Comparison of ENCODE assay signal across 17 cellular contexts in the genomic region with DNA sequence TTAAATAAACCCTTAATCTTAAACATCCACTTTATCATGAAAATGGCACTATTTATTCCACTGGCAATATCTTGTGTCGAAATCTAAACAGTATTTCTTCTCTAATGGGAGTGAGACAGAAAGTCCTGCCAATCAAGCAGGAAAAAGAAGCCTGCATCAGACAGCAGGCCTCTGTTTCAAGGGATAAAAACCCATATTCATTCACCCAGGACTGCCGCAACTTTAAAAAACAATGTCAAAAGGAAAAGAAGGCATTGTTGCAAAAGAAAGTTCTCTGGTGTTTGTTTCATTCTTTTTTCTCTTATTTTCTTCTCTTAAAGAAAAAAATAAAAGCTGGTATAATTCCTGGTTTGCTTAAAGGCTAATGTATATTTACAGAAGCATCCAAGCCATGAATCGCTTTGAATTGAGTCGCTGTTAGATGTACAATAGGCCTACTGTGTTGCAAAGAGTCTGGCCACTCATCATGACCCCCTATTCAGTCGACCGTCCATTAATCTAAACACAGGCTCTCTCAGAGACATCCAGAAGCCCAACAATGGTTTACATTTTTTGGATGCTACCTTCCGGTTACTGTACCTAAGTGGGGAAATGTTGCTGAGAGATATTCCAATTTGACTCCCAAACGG. TPM values are rescaled to one million over a fixed set of nuclear protein-coding genes. Genes with fewer than 3 reads are reported as not detected.
A peak's percentile ranks its signal among the peaks of the same experiment; 100 is the strongest.
DNase-seq lines count a peak whose midpoint lies in the region; ATAC-seq, FAIRE-seq and TF ChIP-seq lines count a peak whose summit lies in the region.
"Had no signal": no experiment of that assay in that cellular context is flagged by ENCODE, and none has a peak within 500 bp of the region (broad histone marks: within the 10 kb centered on the region; RNA-seq: fewer than 3 reads in every experiment).

No MANE protein-coding gene starts in this region.

- no peak for TF ChIP-seq EP300 in GM12878 (IDR thresholded peaks at IDR 0.05; ENCODE audit: borderline replicate concordance in 1 of 2, control insufficient read depth in 1 of 2, low read depth in 2 of 2, low read length in 2 of 2)

- BruUV-seq in GM12878 (replicated peaks; lab: Mats Ljungman, UMichigan), result no TSS peak

- TF ChIP-seq CTCF in GM12878 (IDR thresholded peaks at IDR 0.05 in 2 of 3, conservative IDR thresholded peaks at IDR 0.05 in 1 of 3; ENCODE audit: control insufficient read depth in 2 of 3, extremely low read depth in 1 of 3, insufficient read depth in 1 of 3, low read depth in 3 of 3, low read length in 3 of 3), result no peak
- TF ChIP-seq CTCF in ascending aorta (IDR thresholded peaks at IDR 0.05), result no peak

- RAD21 ChIA-PET in GM12878 (lab: Charles Lee; ENCODE audit: unreplicated experiment), result interaction anchor here (0.7 to 1.1 kb wide), 3 partner anchors 16 to 454 kb away, joined by 3 to 4 read pairs (median 3); no protein-coding TSS in a partner anchor

- no peaks in the 10 kb centered on the region for H3K9me3 Mint-ChIP-seq in activated CD4-positive, alpha-beta T cell treated with anti-CD3 and anti-CD28 coated beads, Interleukin-2, amount 10 ng/mL, durations not matched to agents 7 days and 5 days
- H3K9me3 Mint-ChIP-seq: activated B cell treated with CpG ODN at 0.5 μM for 24 hours; activated naive CD8-positive, alpha-beta T cell treated with anti-CD3 and anti-CD28 coated beads, Interleukin-2, amount 50 U/mL, for 24 hours; central memory CD8-positive, alpha-beta T cell; T-helper 1 cell treated with Interleukin-12 subunit alpha and Interleukin-12 subunit beta and Interleukin-4 antibody, amounts not matched to agents 30 μg/mL and 1 μg/mL, for 36 hours had no signal

- H4K20me1 ChIP-seq in Karpas-422 (ENCODE audit: insufficient read depth, low read depth, low read length) (no peaks in the 10 kb centered on the region), GM12878 (ENCODE audit: control insufficient read depth, insufficient read depth) (no peaks in the 10 kb centered on the region)

- POLR2A ChIA-PET in GM12878 (lab: Charles Lee), result no interaction called here
- POLR2A ChIA-PET in activated CD4-positive, alpha-beta T cell treated with anti-CD3 and anti-CD28 coated beads, Interleukin-2, amount 10 ng/mL, durations not matched to agents 7 days and 5 days (lab: Charles Lee), result no interaction called here

- no peak for FAIRE-seq in GM12878 (lab: Jason Lieb, UNC)

- intact Hi-C loops in GM12878 (cut with micrococcal nuclease; ENCODE audit: unreplicated experiment), result loop anchor here (1.0 to 5.0 kb wide), 5 partner anchors 94 to 1331 kb away; no protein-coding TSS in a partner anchor
- intact Hi-C loops in left ventricle myocardium superior (cut with micrococcal nuclease), result no loop called here
- intact Hi-C loops in ascending aorta (cut with DNase I), result loop anchor here (5.0 kb wide), 1 partner anchor 1334 kb away; no protein-coding TSS in a partner anchor

- in situ Hi-C loops in GM12878 (cut with MboI), result no loop called here

- H3K9me3 ChIP-seq in Karpas-422 (ENCODE audit: low read length) (no peaks in the 10 kb centered on the region), GM12878 (replicated peaks; ENCODE audit: control insufficient read depth, insufficient read depth, low read length) (no peaks in the 10 kb centered on the region), ascending aorta (no peaks in the 10 kb centered on the region)
- H3K9me3 ChIP-seq: BE2C, tibial artery had no signal

- ATAC-seq in GM12878, result no peak
- no peak for ATAC-seq in left ventricle myocardium superior
- ATAC-seq: activated naive CD8-positive, alpha-beta T cell treated with anti-CD3 and anti-CD28 coated beads, Interleukin-2, amount 50 U/mL, for 24 hours had no signal

- DNase-seq in Karpas-422 (no peak), GM12878 (ENCODE audit: low read depth, low spot score) (no peak), retina (peak; percentile 3), left ventricle myocardium superior (no peak), ascending aorta (ENCODE audit: low spot score in 2 of 2) (no peak)
- DNase-seq in central memory CD4-positive, alpha-beta T cell, result no peak
- DNase-seq in activated CD4-positive, alpha-beta T cell treated with anti-CD3 and anti-CD28 coated beads, Interleukin-2, amount 10 ng/mL, durations not matched to agents 7 days and 5 days, result no peak
- DNase-seq: activated B cell treated with CpG ODN at 0.5 μM for 24 hours, NCI-H1417 treated with DMSO at 0.1 percent for 48 hours had no signal

- TF ChIP-seq RAD21 in GM12878 (IDR thresholded peaks at IDR 0.05; ENCODE audit: insufficient read depth, low read depth, low read length), result no peak

- peaks cover 7% of the 10 kb centered on the region for H3K27me3 Mint-ChIP-seq in activated CD4-positive, alpha-beta T cell treated with anti-CD3 and anti-CD28 coated beads, Interleukin-2, amount 10 ng/mL, durations not matched to agents 7 days and 5 days

- H3K36me3 ChIP-seq in Karpas-422 (ENCODE audit: insufficient read depth, low read length), result no peaks in the 10 kb centered on the region
- H3K36me3 ChIP-seq in GM12878 (ENCODE audit: control insufficient read depth in 2 of 2, insufficient read depth in 2 of 2, low read length in 1 of 2), result no peaks in the 10 kb centered on the region
- H3K36me3 ChIP-seq in ascending aorta, result no peaks in the 10 kb centered on the region
- H3K36me3 ChIP-seq: BE2C, tibial artery had no signal

- no peaks in the 10 kb centered on the region for H3K9me2 ChIP-seq in Karpas-422 (replicated peaks; ENCODE audit: insufficient read depth, low read length)

- no peak overlapping the region for H2AFZ ChIP-seq in Karpas-422 (ENCODE audit: low read length)
- peak overlapping the region; percentile 28; the same call in 1 of the 2 replicates for H2AFZ ChIP-seq in GM12878 (ENCODE audit: control insufficient read depth, low read depth, low read length)

- 66% methylated on average over 8 of the region's 8 CpGs for WGBS in GM12878 (ENCODE audit: insufficient coverage, insufficient replicate concordance, low lambda C conversion rate, missing lambda C conversion rate)

- H3K4me3 Mint-ChIP-seq in activated CD4-positive, alpha-beta T cell treated with anti-CD3 and anti-CD28 coated beads, Interleukin-2, amount 10 ng/mL, durations not matched to agents 7 days and 5 days, result no peak overlapping the region
- H3K4me3 Mint-ChIP-seq: activated naive CD8-positive, alpha-beta T cell treated with anti-CD3 and anti-CD28 coated beads, Interleukin-2, amount 50 U/mL, for 24 hours; central memory CD8-positive, alpha-beta T cell; T-helper 1 cell treated with Interleukin-12 subunit alpha and Interleukin-12 subunit beta and Interleukin-4 antibody, amounts not matched to agents 30 μg/mL and 1 μg/mL, for 36 hours had no signal

- H3K27me3 ChIP-seq in Karpas-422 (ENCODE audit: low read length), result no peaks in the 10 kb centered on the region
- H3K27me3 ChIP-seq in GM12878 (replicated peaks in 1 of 2; ENCODE audit: control insufficient read depth in 2 of 2, insufficient read depth in 2 of 2, low read length in 1 of 2), result no peaks in the 10 kb centered on the region
- no peaks in the 10 kb centered on the region for H3K27me3 ChIP-seq in layer of hippocampus (ENCODE audit: control insufficient read depth, insufficient read depth, low read length)
- H3K27me3 ChIP-seq in ascending aorta, result no peaks in the 10 kb centered on the region
- H3K27me3 ChIP-seq: BE2C had no signal

- CTCF ChIA-PET in GM12878 (lab: Yijun Ruan, JAX), result interaction anchor here (0.7 to 1.8 kb wide), 23 partner anchors 8 to 1323 kb away, joined by 3 to 10 read pairs (median 3); no protein-coding TSS in a partner anchor
- CTCF ChIA-PET in activated CD4-positive, alpha-beta T cell treated with anti-CD3 and anti-CD28 coated beads, Interleukin-2, amount 10 ng/mL, durations not matched to agents 7 days and 5 days (lab: Charles Lee), result interaction anchor here (1.3 kb wide), 1 partner anchor 11 kb away, joined by 3 read pairs; no protein-coding TSS in a partner anchor

- no peak overlapping the region for H3K4me3 ChIP-seq in Karpas-422 (ENCODE audit: low read length)
- no peak overlapping the region for H3K4me3 ChIP-seq in GM12878
- H3K4me3 ChIP-seq in ascending aorta, result peak overlapping the region in 1 of 2 donors; percentile 43

- no peaks in the 10 kb centered on the region for H3K79me2 ChIP-seq in Karpas-422 (ENCODE audit: low read length)
- H3K79me2 ChIP-seq in GM12878 (ENCODE audit: control insufficient read depth, insufficient read depth, low read length), result no peaks in the 10 kb centered on the region

- peak overlapping the region; percentile 24 for H3K4me2 ChIP-seq in Karpas-422 (ENCODE audit: low read depth, low read length, poor library complexity, severe bottlenecking)
- no peak overlapping the region for H3K4me2 ChIP-seq in GM12878 (ENCODE audit: control insufficient read depth, insufficient read depth)

- H3K27ac Mint-ChIP-seq in activated CD4-positive, alpha-beta T cell treated with anti-CD3 and anti-CD28 coated beads, Interleukin-2, amount 10 ng/mL, durations not matched to agents 7 days and 5 days, result no peak overlapping the region
- H3K27ac Mint-ChIP-seq: activated B cell treated with CpG ODN at 0.5 μM for 24 hours; activated naive CD8-positive, alpha-beta T cell treated with anti-CD3 and anti-CD28 coated beads, Interleukin-2, amount 50 U/mL, for 24 hours; T-helper 1 cell treated with Interleukin-12 subunit alpha and Interleukin-12 subunit beta and Interleukin-4 antibody, amounts not matched to agents 30 μg/mL and 1 μg/mL, for 36 hours had no signal

- no peaks in the 10 kb centered on the region for H3K36me3 Mint-ChIP-seq in activated CD4-positive, alpha-beta T cell treated with anti-CD3 and anti-CD28 coated beads, Interleukin-2, amount 10 ng/mL, durations not matched to agents 7 days and 5 days (ENCODE audit: low read depth)

- no peak for TF ChIP-seq POLR2A in GM12878 (IDR thresholded peaks at IDR 0.05; ENCODE audit: low read depth, low read length)

- SMC1A ChIA-PET in GM12878 (lab: Charles Lee; ENCODE audit: uncharacterized antibody, unreplicated experiment), result interaction anchor here (1.1 to 1.3 kb wide), 4 partner anchors 11 to 1332 kb away, joined by 3 to 5 read pairs (median 3); no protein-coding TSS in a partner anchor

- peaks cover 4% of the 10 kb centered on the region for H3K4me1 Mint-ChIP-seq in activated CD4-positive, alpha-beta T cell treated with anti-CD3 and anti-CD28 coated beads, Interleukin-2, amount 10 ng/mL, durations not matched to agents 7 days and 5 days
- H3K4me1 Mint-ChIP-seq: activated naive CD8-positive, alpha-beta T cell treated with anti-CD3 and anti-CD28 coated beads, Interleukin-2, amount 50 U/mL, for 24 hours; central memory CD8-positive, alpha-beta T cell had no signal

- H3K9ac ChIP-seq in Karpas-422 (ENCODE audit: low read length) (no peak overlapping the region), GM12878 (ENCODE audit: control insufficient read depth, insufficient read depth, low read length) (no peak overlapping the region)

- H3K4me1 ChIP-seq in Karpas-422 (ENCODE audit: low read length) (peaks cover 3% of the 10 kb centered on the region; the same call in 1 of the 2 replicates), GM12878 (ENCODE audit: control insufficient read depth, insufficient read depth, low read length) (peaks cover 16% of the 10 kb centered on the region), ascending aorta (peaks cover 0 to 2% of the 10 kb centered on the region in 2 donors)

- H3K27ac ChIP-seq in Karpas-422 (ENCODE audit: low read length) (no peak overlapping the region), GM12878 (ENCODE audit: control insufficient read depth, insufficient read depth) (no peak overlapping the region), layer of hippocampus (ENCODE audit: low read depth, low read length) (peak overlapping the region; percentile 81), ascending aorta (no peak overlapping the region)
- H3K27ac ChIP-seq: tibial artery had no signal

RNA-seq across cellular contexts. Expression of gene ZC3H11B, which starts 48.7 kb away (rescaled TPM):
- not detected in 2 replicates for total RNA-seq in Karpas-422 (2014; rRNA removed; shearing (Covaris generic); ENCODE audit: low replicate concordance)
- 0.54 TPM in 1 of 2 replicates, not detected in the other for total RNA-seq in GM12878 (2013; cell fraction: nucleolus; rRNA removed)
- total RNA-seq in GM12878 (2014; rRNA removed) (0.06 TPM in 1 of 2 replicates, not detected in the other), GM12878 (2014; rRNA removed; fragmentation: Illumina TruSeq; extraction: Trizol) (0.04 TPM in 1 of 2 replicates, not detected in the other), GM12878 (2021) (0.15 TPM in 1 of 2 replicates, not detected in the other), left ventricle myocardium superior (1.2 TPM), ascending aorta (not detected)
- polyA plus RNA-seq in GM12878 (2011; ENCODE audit: low read depth), result 0.41 TPM
- polyA plus RNA-seq in GM12878 (2011; rRNA removed) (0.30 and 0.36 TPM in 2 replicates), GM12878 (2014; fragmentation: Illumina TruSeq; extraction: Trizol) (0.13 TPM in 2 replicates), GM12878 (2014; fragmentation: Nextera tagmentation; extraction: Ambion mirVana) (under 1 TPM in 1 of 2 experiments, not detected in 1; 0.03 TPM), GM12878 (2014; rRNA removed) (not detected in 2 replicates), GM12878 (2016; fragmentation: Nextera tagmentation; extraction: Ambion mirVana) (under 1 TPM in 1 of 2 experiments, not detected in 1; 0.17 TPM)
- polyA plus RNA-seq in GM12878 (2011; cell fraction: cytosol; rRNA removed), result 0.03 TPM in 1 of 2 replicates, not detected in the other
- polyA plus RNA-seq in GM12878 (2011; cell fraction: nucleus; rRNA removed), result 0.07 and 0.21 TPM in 2 replicates
- polyA plus RNA-seq in GM12878 (2012), result 0.09 and 0.13 TPM in 2 replicates
- not detected in 2 replicates for polyA minus RNA-seq in GM12878 (2011; rRNA and poly(A)+ RNA removed)
- 0.42 TPM in 1 of 2 replicates, not detected in the other for polyA minus RNA-seq in GM12878 (2011; cell fraction: cytosol; rRNA and poly(A)+ RNA removed)
- not detected in 2 replicates for polyA minus RNA-seq in GM12878 (2011; cell fraction: nucleus; rRNA and poly(A)+ RNA removed)
- total RNA-seq in activated CD4-positive, alpha-beta T cell treated with anti-CD3 and anti-CD28 coated beads, Interleukin-2, amount 10 ng/mL, durations not matched to agents 7 days and 5 days, result under 1 TPM in 1 of 2 experiments, not detected in 1; 0.08 TPM
- total RNA-seq: activated B cell treated with CpG ODN at 0.5 μM for 24 hours; activated CD8-positive, alpha-beta memory T cell treated with anti-CD3 and anti-CD28 coated beads for 36 hours; left colon had no signal
